In the genomic region with DNA sequence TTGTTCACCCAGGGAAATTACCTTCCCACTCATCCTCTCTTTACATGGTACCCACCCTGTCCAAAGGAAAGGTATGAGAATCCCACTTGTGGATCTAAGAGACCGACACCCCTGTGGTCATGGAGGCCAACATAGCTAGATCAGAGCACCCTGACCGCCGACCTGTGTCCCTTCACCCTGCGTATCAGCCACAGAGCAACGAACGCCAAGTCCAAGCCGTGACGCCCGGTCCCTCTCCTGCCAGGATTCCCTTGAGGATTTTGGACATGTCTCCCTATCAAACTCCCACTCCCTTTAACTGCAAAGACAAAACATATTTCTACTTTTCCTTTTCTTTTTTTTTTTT, we compare ENCODE assay signal across 20 cellular contexts.
DNase-seq lines count a peak whose midpoint lies in the region; ATAC-seq and TF ChIP-seq lines count a peak whose summit lies in the region.
"Had no signal": no experiment of that assay in that cellular context is flagged by ENCODE, and none has a peak within 500 bp of the region (broad histone marks: within the 10 kb centered on the region; RNA-seq: fewer than 3 reads in every experiment).

No MANE protein-coding gene starts in this region.

- no peaks in the 10 kb centered on the region for H3K9me3 Mint-ChIP-seq in neural crest cell
- H3K9me3 Mint-ChIP-seq: CD4-positive, alpha-beta memory T cell; CD4-positive, CD25-positive, alpha-beta regulatory T cell; CD8-positive, alpha-beta memory T cell had no signal

- no peaks in the 10 kb centered on the region for H3K27me3 Mint-ChIP-seq in neural crest cell (ENCODE audit: low read depth)
- H3K27me3 Mint-ChIP-seq: CD4-positive, alpha-beta memory T cell; CD4-positive, CD25-positive, alpha-beta regulatory T cell; CD8-positive, alpha-beta memory T cell had no signal

- intact Hi-C loops in IMR-90 (cut with micrococcal nuclease) = no loop called here

- H3K4me3 ChIP-seq in IMR-90 (ENCODE audit: insufficient read depth, low read depth, low read length) = no peak overlapping the region
- H3K4me3 ChIP-seq in mesenchymal stem cell (ENCODE audit: insufficient read depth in 1 of 2, low read depth in 1 of 2, low read length in 2 of 2) = no peak overlapping the region
- no peak overlapping the region for H3K4me3 ChIP-seq in SK-N-SH (ENCODE audit: low read depth in 2 of 2, low read length in 1 of 2)
- H3K4me3 ChIP-seq: BLaER1, GM12878 had no signal

- peak overlapping the region; percentile 52 for H2AK9ac ChIP-seq in IMR-90 (replicated peaks; ENCODE audit: low read depth, low read length, poor library complexity)

- dilution Hi-C loops in IMR-90 (cut with HindIII; ENCODE audit: low sequenced_read_pairs, unreplicated experiment) = no loop called here

- POLR2A ChIA-PET in IMR-90 (lab: Charles Lee; ENCODE audit: unreplicated experiment) (no interaction called here), SK-N-SH (lab: Yijun Ruan, JAX) (no interaction called here)

- H3K9me3 ChIP-seq in IMR-90 (ENCODE audit: control insufficient read depth, insufficient read depth, low read length) (no peaks in the 10 kb centered on the region), mesenchymal stem cell (ENCODE audit: control insufficient read depth, low read length) (no peaks in the 10 kb centered on the region), SK-N-SH (no peaks in the 10 kb centered on the region)
- H3K9me3 ChIP-seq: BE2C, BLaER1 had no signal

- no peaks in the 10 kb centered on the region for H3K36me3 ChIP-seq in IMR-90 (ENCODE audit: control insufficient read depth, insufficient read depth, low read length)
- H3K36me3 ChIP-seq in mesenchymal stem cell (ENCODE audit: control insufficient read depth in 1 of 2, insufficient read depth in 2 of 2, low read depth in 1 of 2, low read length in 2 of 2) = peaks cover 0 to 3% of the 10 kb centered on the region in 2 experiments
- peaks cover 0 to 2% of the 10 kb centered on the region in 2 experiments for H3K36me3 ChIP-seq in SK-N-SH (replicated peaks in 1 of 2; ENCODE audit: control insufficient read depth in 1 of 2, insufficient read depth in 2 of 2, low read length in 1 of 2)
- H3K36me3 ChIP-seq: BE2C, BLaER1 had no signal

- H3K27ac ChIP-seq in IMR-90 (ENCODE audit: insufficient read depth, low read length) = no peak overlapping the region
- no peak overlapping the region for H3K27ac ChIP-seq in mesenchymal stem cell (ENCODE audit: low read length, poor library complexity, severe bottlenecking)
- peak overlapping the region in 1 of 2 experiments; percentile 24; a peak in 1 of 4 replicates for H3K27ac ChIP-seq in SK-N-SH (ENCODE audit: low read depth in 2 of 2, low read length in 1 of 2)
- H3K27ac ChIP-seq: BLaER1 had no signal

- H3K23ac ChIP-seq in IMR-90 (ENCODE audit: low read depth, low read length) = no peak overlapping the region
- H3K23ac ChIP-seq in mesenchymal stem cell (ENCODE audit: low read length in 2 of 2) = no peak overlapping the region

- in situ Hi-C loops in IMR-90 (cut with MboI; ENCODE audit: low sequenced_read_pairs) = no loop called here

- CTCF ChIA-PET in IMR-90 (lab: Yijun Ruan, JAX) = no interaction called here
- CTCF ChIA-PET in SK-N-SH (lab: Yijun Ruan, JAX) = no interaction called here

- H4K5ac ChIP-seq in IMR-90 (ENCODE audit: low read depth, low read length) = no peak overlapping the region

- no peak overlapping the region for H2BK20ac ChIP-seq in IMR-90 (ENCODE audit: low read depth, low read length)

- no peak overlapping the region for H2BK12ac ChIP-seq in mesenchymal stem cell (ENCODE audit: low read length in 2 of 2)

- H4K8ac ChIP-seq in IMR-90 (ENCODE audit: low read depth in 2 of 2, low read length in 2 of 2) (no peak overlapping the region), mesenchymal stem cell (ENCODE audit: low read length) (no peak overlapping the region)

- no peak overlapping the region for H2AFZ ChIP-seq in IMR-90 (replicated peaks; ENCODE audit: low read length, poor library complexity)
- H2AFZ ChIP-seq in mesenchymal stem cell (ENCODE audit: low read depth, low read length) = no peak overlapping the region
- no peak overlapping the region for H2AFZ ChIP-seq in SK-N-SH (ENCODE audit: low read depth)

- no peak for TF ChIP-seq POLR2A in IMR-90 (IDR thresholded peaks at IDR 0.05; ENCODE audit: low read depth, low read length)

- H3K14ac ChIP-seq in IMR-90 (replicated peaks; ENCODE audit: low read depth, low read length) (no peak overlapping the region), mesenchymal stem cell (ENCODE audit: low read length in 2 of 2) (no peak overlapping the region)

- no peak overlapping the region for H3K4me3 Mint-ChIP-seq in neural crest cell
- H3K4me3 Mint-ChIP-seq: CD14-positive monocyte; CD4-positive, alpha-beta memory T cell; CD4-positive, CD25-positive, alpha-beta regulatory T cell; CD8-positive, alpha-beta memory T cell had no signal

- H3K56ac ChIP-seq in IMR-90 (ENCODE audit: extremely low read depth, insufficient read depth, low read length) = no peak overlapping the region

- no peak overlapping the region for H4K91ac ChIP-seq in IMR-90 (ENCODE audit: insufficient read depth, low read depth, low read length)
- no peak overlapping the region for H4K91ac ChIP-seq in mesenchymal stem cell (ENCODE audit: low read length)

- H3K36me3 Mint-ChIP-seq in neural crest cell (ENCODE audit: low read depth) = no peaks in the 10 kb centered on the region
- H3K36me3 Mint-ChIP-seq: CD14-positive monocyte had no signal

- no peak for ATAC-seq in IMR-90 (ENCODE audit: low read depth)
- ATAC-seq: GM12878 had no signal

- 93% methylated on average over 3 of the region's 9 CpGs; no CpG with 5 or more reads in 1 of the 2 experiments for WGBS in IMR-90 (ENCODE audit: extremely low coverage in 2 of 2, insufficient read length in 1 of 2), 2 experiments
- 97% methylated on average over 9 of the region's 9 CpGs for WGBS in mesenchymal stem cell
- 92% methylated on average over 9 of the region's 9 CpGs for WGBS in SK-N-SH (ENCODE audit: low lambda C conversion rate)

- H3K4me1 Mint-ChIP-seq in neural crest cell = peaks cover 7% of the 10 kb centered on the region
- H3K4me1 Mint-ChIP-seq: CD14-positive monocyte; CD4-positive, alpha-beta memory T cell; CD4-positive, CD25-positive, alpha-beta regulatory T cell; CD8-positive, alpha-beta memory T cell had no signal

- H3K9ac ChIP-seq in IMR-90 (ENCODE audit: low read depth, low read length) (no peak overlapping the region), mesenchymal stem cell (ENCODE audit: low read length) (peak overlapping the region; percentile 13), SK-N-SH (no peak overlapping the region)
- H3K9ac ChIP-seq: BLaER1 had no signal

- no peak overlapping the region for H2BK120ac ChIP-seq in IMR-90 (ENCODE audit: low read depth, low read length)
- no peak overlapping the region for H2BK120ac ChIP-seq in mesenchymal stem cell (ENCODE audit: low read depth, low read length)

- H2BK5ac ChIP-seq in IMR-90 (ENCODE audit: low read depth, low read length, poor library complexity, severe bottlenecking) = no peak overlapping the region
- no peak overlapping the region for H2BK5ac ChIP-seq in mesenchymal stem cell (ENCODE audit: low read depth, low read length, poor library complexity, severe bottlenecking)

- DNase-seq in IMR-90 (no peak), mesenchymal stem cell (no peak), neural crest cell (ENCODE audit: low read depth, low spot score) (no peak), SK-N-SH (no peak), NCI-H2029 treated with DMSO at 0.1 percent for 48 hours (lab: John Stamatoyannopoulos, UW) (no peak), GF-D8 (lab: John Stamatoyannopoulos, UW) (no peak)
- DNase-seq: 8988T; ACHN; BE2C; C1 segment of cervical spinal cord; CD4-positive, alpha-beta memory T cell; CD4-positive, CD25-positive, alpha-beta regulatory T cell; CD8-positive, alpha-beta memory T cell; COR-L47; DMS 273 treated with DMSO at 0.1 percent for 48 hours; DMS153; DMS79 treated with DMSO at 0.1 percent for 48 hours had no signal

- H3K79me1 ChIP-seq in IMR-90 (ENCODE audit: low read depth in 1 of 2, low read length in 2 of 2) (no peaks in the 10 kb centered on the region), mesenchymal stem cell (replicated peaks; ENCODE audit: low read length, poor library complexity, severe bottlenecking) (peaks cover 10% of the 10 kb centered on the region)

- 0 out of 2 replicates have a peak, but pooled peaks cover 3% of the 10 kb centered on the region for H3K9me1 ChIP-seq in IMR-90 (ENCODE audit: insufficient read depth, low read length)

- H3K79me2 ChIP-seq in SK-N-SH (ENCODE audit: insufficient read depth) = no peaks in the 10 kb centered on the region

- TF ChIP-seq EP300 in SK-N-SH (IDR thresholded peaks at IDR 0.05; ENCODE audit: borderline replicate concordance in 1 of 2, low read depth in 1 of 2, low read length in 1 of 2) = no peak

- H3K9me2 ChIP-seq in SK-N-SH = no peaks in the 10 kb centered on the region

- no TSS peak for BruUV-seq in IMR-90 (replicated peaks; lab: Mats Ljungman, UMichigan)

- no peak overlapping the region for H2AK5ac ChIP-seq in IMR-90 (ENCODE audit: low read depth, low read length)
- H2AK5ac ChIP-seq in mesenchymal stem cell (ENCODE audit: low read length, severe bottlenecking) = no peak overlapping the region

- H3K27ac Mint-ChIP-seq in neural crest cell (ENCODE audit: unreplicated experiment) = peak overlapping the region; percentile 21
- H3K27ac Mint-ChIP-seq: CD14-positive monocyte; CD4-positive, alpha-beta memory T cell; CD4-positive, CD25-positive, alpha-beta regulatory T cell; CD8-positive, alpha-beta memory T cell had no signal

- H3K4me1 ChIP-seq in IMR-90 (ENCODE audit: control insufficient read depth, insufficient read depth, low read length) (no peaks in the 10 kb centered on the region), mesenchymal stem cell (ENCODE audit: control insufficient read depth, insufficient read depth, low read depth, low read length) (no peaks in the 10 kb centered on the region), SK-N-SH (ENCODE audit: control insufficient read depth in 1 of 2, insufficient read depth in 2 of 2, low read depth in 1 of 2, low read length in 1 of 2) (peaks cover 0 to 9% of the 10 kb centered on the region in 2 experiments; a peak in 1 of 4 replicates)
- H3K4me1 ChIP-seq: BE2C, BLaER1 had no signal

- TF ChIP-seq CTCF in IMR-90 (conservative IDR thresholded peaks at IDR 0.05; ENCODE audit: low read depth, low read length) (no peak), neural crest cell (conservative IDR thresholded peaks at IDR 0.05) (no peak), SK-N-SH (IDR thresholded peaks at IDR 0.05) (no peak)

- TF ChIP-seq RAD21 in IMR-90 (IDR thresholded peaks at IDR 0.05; ENCODE audit: low read length) (no peak), SK-N-SH (IDR thresholded peaks at IDR 0.05; ENCODE audit: low read length) (no peak)

- H2BK15ac ChIP-seq in IMR-90 (ENCODE audit: low read depth, low read length) = no peak overlapping the region
- no peak overlapping the region for H2BK15ac ChIP-seq in mesenchymal stem cell (ENCODE audit: low read depth, poor library complexity, severe bottlenecking)

- H4K20me1 ChIP-seq in IMR-90 (ENCODE audit: insufficient read depth, low read length) (no peaks in the 10 kb centered on the region), SK-N-SH (ENCODE audit: insufficient read depth) (no peaks in the 10 kb centered on the region)
- H4K20me1 ChIP-seq: BLaER1 had no signal

- no peaks in the 10 kb centered on the region for H3F3A ChIP-seq in SK-N-SH (replicated peaks; ENCODE audit: insufficient read depth)

- no peak overlapping the region for H3K4ac ChIP-seq in IMR-90 (ENCODE audit: low read depth, low read length)
- H3K4ac ChIP-seq in mesenchymal stem cell (ENCODE audit: low read depth in 1 of 2, low read length in 2 of 2) = no peak overlapping the region

- no peak overlapping the region for H3K4me2 ChIP-seq in IMR-90 (ENCODE audit: low read depth, low read length)
- no peak overlapping the region for H3K4me2 ChIP-seq in mesenchymal stem cell (ENCODE audit: low read length, poor library complexity, severe bottlenecking)
- H3K4me2 ChIP-seq in SK-N-SH = no peak overlapping the region
- H3K4me2 ChIP-seq: BLaER1 had no signal

- H3K27me3 ChIP-seq in IMR-90 (ENCODE audit: control insufficient read depth, insufficient read depth, low read length) (no peaks in the 10 kb centered on the region), mesenchymal stem cell (ENCODE audit: control insufficient read depth in 1 of 2, insufficient read depth in 1 of 2, low read length in 2 of 2) (no peaks in the 10 kb centered on the region), SK-N-SH (ENCODE audit: insufficient read depth) (no peaks in the 10 kb centered on the region)
- H3K27me3 ChIP-seq: BE2C, BLaER1 had no signal

- H3K18ac ChIP-seq in IMR-90 (ENCODE audit: low read depth, low read length) (no peak overlapping the region), mesenchymal stem cell (ENCODE audit: low read depth in 1 of 2, low read length in 2 of 2) (no peak overlapping the region)
